1 cellular context compared by ENCODE assay signal in the genomic region with DNA sequence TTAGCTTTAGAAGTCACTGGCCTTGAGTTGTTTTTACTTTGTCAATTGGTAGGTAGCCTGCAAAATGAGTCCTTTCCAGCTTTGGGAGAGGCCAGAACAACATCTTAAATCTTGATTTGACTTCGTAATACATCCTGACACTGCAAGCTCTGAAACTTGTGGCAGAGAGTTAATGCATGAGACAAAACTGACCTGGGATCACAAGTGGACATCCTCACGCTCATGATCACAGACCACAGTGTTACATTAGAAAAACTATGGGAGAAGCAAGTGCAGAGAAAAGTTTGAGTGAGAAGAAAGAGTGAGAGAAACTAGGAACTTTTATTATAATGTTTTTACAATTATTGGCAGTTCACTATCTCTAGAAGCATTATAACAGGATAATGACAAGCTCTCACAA.
TF ChIP-seq lines count a peak whose summit lies in the region.

No MANE protein-coding gene starts in this region.

TF ChIP-seq in GM23338, 12 proteins besides CTCF, POLR2A, EP300 and RAD21:
- TF ChIP-seq, protein P1, sequence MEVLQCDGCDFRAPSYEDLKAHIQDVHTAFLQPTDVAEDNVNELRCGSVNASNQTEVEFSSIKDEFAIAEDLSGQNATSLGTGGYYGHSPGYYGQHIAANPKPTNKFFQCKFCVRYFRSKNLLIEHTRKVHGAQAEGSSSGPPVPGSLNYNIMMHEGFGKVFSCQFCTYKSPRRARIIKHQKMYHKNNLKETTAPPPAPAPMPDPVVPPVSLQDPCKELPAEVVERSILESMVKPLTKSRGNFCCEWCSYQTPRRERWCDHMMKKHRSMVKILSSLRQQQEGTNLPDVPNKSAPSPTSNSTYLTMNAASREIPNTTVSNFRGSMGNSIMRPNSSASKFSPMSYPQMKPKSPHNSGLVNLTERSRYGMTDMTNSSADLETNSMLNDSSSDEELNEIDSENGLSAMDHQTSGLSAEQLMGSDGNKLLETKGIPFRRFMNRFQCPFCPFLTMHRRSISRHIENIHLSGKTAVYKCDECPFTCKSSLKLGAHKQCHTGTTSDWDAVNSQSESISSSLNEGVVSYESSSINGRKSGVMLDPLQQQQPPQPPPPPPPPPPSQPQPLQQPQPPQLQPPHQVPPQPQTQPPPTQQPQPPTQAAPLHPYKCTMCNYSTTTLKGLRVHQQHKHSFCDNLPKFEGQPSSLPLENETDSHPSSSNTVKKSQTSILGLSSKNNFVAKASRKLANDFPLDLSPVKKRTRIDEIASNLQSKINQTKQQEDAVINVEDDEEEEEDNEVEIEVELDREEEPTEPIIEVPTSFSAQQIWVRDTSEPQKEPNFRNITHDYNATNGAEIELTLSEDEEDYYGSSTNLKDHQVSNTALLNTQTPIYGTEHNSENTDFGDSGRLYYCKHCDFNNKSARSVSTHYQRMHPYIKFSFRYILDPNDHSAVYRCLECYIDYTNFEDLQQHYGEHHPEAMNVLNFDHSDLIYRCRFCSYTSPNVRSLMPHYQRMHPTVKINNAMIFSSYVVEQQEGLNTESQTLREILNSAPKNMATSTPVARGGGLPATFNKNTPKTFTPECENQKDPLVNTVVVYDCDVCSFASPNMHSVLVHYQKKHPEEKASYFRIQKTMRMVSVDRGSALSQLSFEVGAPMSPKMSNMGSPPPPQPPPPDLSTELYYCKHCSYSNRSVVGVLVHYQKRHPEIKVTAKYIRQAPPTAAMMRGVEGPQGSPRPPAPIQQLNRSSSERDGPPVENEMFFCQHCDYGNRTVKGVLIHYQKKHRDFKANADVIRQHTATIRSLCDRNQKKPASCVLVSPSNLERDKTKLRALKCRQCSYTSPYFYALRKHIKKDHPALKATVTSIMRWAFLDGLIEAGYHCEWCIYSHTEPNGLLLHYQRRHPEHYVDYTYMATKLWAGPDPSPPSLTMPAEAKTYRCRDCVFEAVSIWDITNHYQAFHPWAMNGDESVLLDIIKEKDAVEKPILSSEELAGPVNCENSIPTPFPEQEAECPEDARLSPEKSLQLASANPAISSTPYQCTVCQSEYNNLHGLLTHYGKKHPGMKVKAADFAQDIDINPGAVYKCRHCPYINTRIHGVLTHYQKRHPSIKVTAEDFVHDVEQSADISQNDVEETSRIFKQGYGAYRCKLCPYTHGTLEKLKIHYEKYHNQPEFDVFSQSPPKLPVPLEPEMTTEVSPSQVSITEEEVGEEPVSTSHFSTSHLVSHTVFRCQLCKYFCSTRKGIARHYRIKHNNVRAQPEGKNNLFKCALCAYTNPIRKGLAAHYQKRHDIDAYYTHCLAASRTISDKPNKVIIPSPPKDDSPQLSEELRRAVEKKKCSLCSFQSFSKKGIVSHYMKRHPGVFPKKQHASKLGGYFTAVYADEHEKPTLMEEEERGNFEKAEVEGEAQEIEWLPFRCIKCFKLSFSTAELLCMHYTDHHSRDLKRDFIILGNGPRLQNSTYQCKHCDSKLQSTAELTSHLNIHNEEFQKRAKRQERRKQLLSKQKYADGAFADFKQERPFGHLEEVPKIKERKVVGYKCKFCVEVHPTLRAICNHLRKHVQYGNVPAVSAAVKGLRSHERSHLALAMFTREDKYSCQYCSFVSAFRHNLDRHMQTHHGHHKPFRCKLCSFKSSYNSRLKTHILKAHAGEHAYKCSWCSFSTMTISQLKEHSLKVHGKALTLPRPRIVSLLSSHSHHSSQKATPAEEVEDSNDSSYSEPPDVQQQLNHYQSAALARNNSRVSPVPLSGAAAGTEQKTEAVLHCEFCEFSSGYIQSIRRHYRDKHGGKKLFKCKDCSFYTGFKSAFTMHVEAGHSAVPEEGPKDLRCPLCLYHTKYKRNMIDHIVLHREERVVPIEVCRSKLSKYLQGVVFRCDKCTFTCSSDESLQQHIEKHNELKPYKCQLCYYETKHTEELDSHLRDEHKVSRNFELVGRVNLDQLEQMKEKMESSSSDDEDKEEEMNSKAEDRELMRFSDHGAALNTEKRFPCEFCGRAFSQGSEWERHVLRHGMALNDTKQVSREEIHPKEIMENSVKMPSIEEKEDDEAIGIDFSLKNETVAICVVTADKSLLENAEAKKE (CRISPR knock-in tag; IDR thresholded peaks at IDR 0.05), result no peak
- TF ChIP-seq EZH2 (IDR thresholded peaks at IDR 0.05; ENCODE audit: low read depth, unreplicated experiment) (no peak), EZH2phosphoT487 (IDR thresholded peaks at IDR 0.05; ENCODE audit: unreplicated experiment) (no peak), STAT1 (IDR thresholded peaks at IDR 0.05; ENCODE audit: unreplicated experiment) (no peak), JUNB (IDR thresholded peaks at IDR 0.05; ENCODE audit: unreplicated experiment) (no peak), CREB1 (CRISPR knock-in tag; IDR thresholded peaks at IDR 0.05; ENCODE audit: low read depth) (no peak), POLR2AphosphoS5 (IDR thresholded peaks at IDR 0.05; ENCODE audit: low read depth) (no peak), ZNF331 (CRISPR knock-in tag; IDR thresholded peaks at IDR 0.05; ENCODE audit: low read depth) (no peak), ZNF114 (CRISPR knock-in tag; IDR thresholded peaks at IDR 0.05) (no peak)
- TF ChIP-seq, protein P2, sequence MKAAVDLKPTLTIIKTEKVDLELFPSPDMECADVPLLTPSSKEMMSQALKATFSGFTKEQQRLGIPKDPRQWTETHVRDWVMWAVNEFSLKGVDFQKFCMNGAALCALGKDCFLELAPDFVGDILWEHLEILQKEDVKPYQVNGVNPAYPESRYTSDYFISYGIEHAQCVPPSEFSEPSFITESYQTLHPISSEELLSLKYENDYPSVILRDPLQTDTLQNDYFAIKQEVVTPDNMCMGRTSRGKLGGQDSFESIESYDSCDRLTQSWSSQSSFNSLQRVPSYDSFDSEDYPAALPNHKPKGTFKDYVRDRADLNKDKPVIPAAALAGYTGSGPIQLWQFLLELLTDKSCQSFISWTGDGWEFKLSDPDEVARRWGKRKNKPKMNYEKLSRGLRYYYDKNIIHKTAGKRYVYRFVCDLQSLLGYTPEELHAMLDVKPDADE (IDR thresholded peaks at IDR 0.05), result no peak
- TF ChIP-seq, protein P3, sequence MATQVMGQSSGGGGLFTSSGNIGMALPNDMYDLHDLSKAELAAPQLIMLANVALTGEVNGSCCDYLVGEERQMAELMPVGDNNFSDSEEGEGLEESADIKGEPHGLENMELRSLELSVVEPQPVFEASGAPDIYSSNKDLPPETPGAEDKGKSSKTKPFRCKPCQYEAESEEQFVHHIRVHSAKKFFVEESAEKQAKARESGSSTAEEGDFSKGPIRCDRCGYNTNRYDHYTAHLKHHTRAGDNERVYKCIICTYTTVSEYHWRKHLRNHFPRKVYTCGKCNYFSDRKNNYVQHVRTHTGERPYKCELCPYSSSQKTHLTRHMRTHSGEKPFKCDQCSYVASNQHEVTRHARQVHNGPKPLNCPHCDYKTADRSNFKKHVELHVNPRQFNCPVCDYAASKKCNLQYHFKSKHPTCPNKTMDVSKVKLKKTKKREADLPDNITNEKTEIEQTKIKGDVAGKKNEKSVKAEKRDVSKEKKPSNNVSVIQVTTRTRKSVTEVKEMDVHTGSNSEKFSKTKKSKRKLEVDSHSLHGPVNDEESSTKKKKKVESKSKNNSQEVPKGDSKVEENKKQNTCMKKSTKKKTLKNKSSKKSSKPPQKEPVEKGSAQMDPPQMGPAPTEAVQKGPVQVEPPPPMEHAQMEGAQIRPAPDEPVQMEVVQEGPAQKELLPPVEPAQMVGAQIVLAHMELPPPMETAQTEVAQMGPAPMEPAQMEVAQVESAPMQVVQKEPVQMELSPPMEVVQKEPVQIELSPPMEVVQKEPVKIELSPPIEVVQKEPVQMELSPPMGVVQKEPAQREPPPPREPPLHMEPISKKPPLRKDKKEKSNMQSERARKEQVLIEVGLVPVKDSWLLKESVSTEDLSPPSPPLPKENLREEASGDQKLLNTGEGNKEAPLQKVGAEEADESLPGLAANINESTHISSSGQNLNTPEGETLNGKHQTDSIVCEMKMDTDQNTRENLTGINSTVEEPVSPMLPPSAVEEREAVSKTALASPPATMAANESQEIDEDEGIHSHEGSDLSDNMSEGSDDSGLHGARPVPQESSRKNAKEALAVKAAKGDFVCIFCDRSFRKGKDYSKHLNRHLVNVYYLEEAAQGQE (IDR thresholded peaks at IDR 0.05; ENCODE audit: unreplicated experiment), result no peak
